Comparison of ENCODE assay signal across 29 cellular contexts in genomic region chr2:97723156-97724072, GRCh38. TPM values are rescaled to one million over a fixed set of nuclear protein-coding genes. Genes with fewer than 3 reads are reported as not detected.
A peak's percentile ranks its signal among the peaks of the same experiment; 100 is the strongest.
DNase-seq lines count a peak whose midpoint lies in the region; ATAC-seq and TF ChIP-seq lines count a peak whose summit lies in the region.
"Had no signal": no experiment of that assay in that cellular context is flagged by ENCODE, and none has a peak within 500 bp of the region (broad histone marks: within the 10 kb centered on the region; RNA-seq: fewer than 3 reads in every experiment).

No MANE protein-coding gene starts in this region.

- no peak overlapping the region for H3K4me3 Mint-ChIP-seq in activated CD4-positive, alpha-beta memory T cell treated with anti-CD3 and anti-CD28 coated beads, Interleukin-2, amount 10 ng/mL, durations not matched to agents 7 days and 5 days
- no peak overlapping the region for H3K4me3 Mint-ChIP-seq in activated CD4-positive, alpha-beta memory T cell treated with anti-CD3 and anti-CD28 coated beads for 36 hours
- no peak overlapping the region for H3K4me3 Mint-ChIP-seq in CD4-positive, alpha-beta T cell
- H3K4me3 Mint-ChIP-seq in central memory CD8-positive, alpha-beta T cell, result peak overlapping the region; percentile 40
- H3K4me3 Mint-ChIP-seq: T-helper 2 cell treated with Interferon-gamma antibody and Interleukin-4, amounts not matched to agents 5 μg/mL and 100 μg/mL, for 36 hours had no signal

- intact Hi-C loops in activated CD4-positive, alpha-beta memory T cell treated with anti-CD3 and anti-CD28 coated beads for 36 hours (cut with micrococcal nuclease), result no loop called here
- intact Hi-C loops in CD4-positive, alpha-beta T cell (cut with DNase I, micrococcal nuclease), result no loop called here

- H3K4me3 ChIP-seq in osteoblast (ENCODE audit: insufficient read depth, low read length), result no peak overlapping the region
- H3K4me3 ChIP-seq: heart left ventricle, SK-N-MC, thyroid gland had no signal

- no peak for ATAC-seq in CD4-positive, alpha-beta T cell (ENCODE audit: poor library complexity)
- no peak for ATAC-seq in central memory CD8-positive, alpha-beta T cell (replicated peaks; ENCODE audit: extremely low read depth, poor library complexity, severe bottlenecking)
- no peak for ATAC-seq in GM21367 (IDR thresholded peaks at IDR 0.05; ENCODE audit: unreplicated experiment)
- ATAC-seq: HCT116, heart left ventricle, Panc1 had no signal

- no peak overlapping the region for H3K27ac ChIP-seq in CD4-positive, alpha-beta T cell (ENCODE audit: low read depth, low read length)
- H3K27ac ChIP-seq in osteoblast (ENCODE audit: low read depth, low read length), result no peak overlapping the region
- H3K27ac ChIP-seq: heart left ventricle, neutrophil, SK-N-MC, thyroid gland, VCaP had no signal

- H3K36me3 ChIP-seq in osteoblast (ENCODE audit: insufficient read depth, low read length), result no peaks in the 10 kb centered on the region
- H3K36me3 ChIP-seq: heart left ventricle, neutrophil, thyroid gland had no signal

- H3K4me2 ChIP-seq in osteoblast (ENCODE audit: insufficient read depth, low read length), result no peak overlapping the region

- H4K20me1 ChIP-seq in osteoblast (ENCODE audit: insufficient read depth, low read length), result no peaks in the 10 kb centered on the region

- CTCF ChIA-PET in activated CD4-positive, alpha-beta memory T cell treated with anti-CD3 and anti-CD28 coated beads, Interleukin-2, amount 10 ng/mL, durations not matched to agents 7 days and 5 days (lab: Charles Lee), result interaction anchor here (0.6 kb wide), 2 partner anchors 17 to 24 kb away, joined by 3 read pairs; no protein-coding TSS in a partner anchor
- CTCF ChIA-PET in activated CD4-positive, alpha-beta memory T cell treated with anti-CD3 and anti-CD28 coated beads for 36 hours (lab: Charles Lee), result interaction anchor here (1.9 kb wide), 1 partner anchor 10 kb away, joined by 5 read pairs; the partner anchor contains the start of gene ZAP70
- CTCF ChIA-PET in CD4-positive, alpha-beta T cell (lab: Charles Lee), result interaction anchor here (1.6 kb wide), 1 partner anchor 23 kb away, joined by 4 read pairs; no protein-coding TSS in a partner anchor

- POLR2A ChIA-PET in activated CD4-positive, alpha-beta memory T cell treated with anti-CD3 and anti-CD28 coated beads, Interleukin-2, amount 10 ng/mL, durations not matched to agents 7 days and 5 days (lab: Charles Lee), result interaction anchor here (0.8 to 1.7 kb wide), 2 partner anchors 9 to 16 kb away, joined by 3 read pairs; no protein-coding TSS in a partner anchor
- POLR2A ChIA-PET in activated CD4-positive, alpha-beta memory T cell treated with anti-CD3 and anti-CD28 coated beads for 36 hours (lab: Charles Lee), result no interaction called here
- POLR2A ChIA-PET in CD4-positive, alpha-beta T cell (lab: Charles Lee), result interaction anchor here (1.2 kb wide), 1 partner anchor 10 kb away, joined by 3 read pairs; the partner anchor contains the start of gene ZAP70

- H3K79me2 ChIP-seq in osteoblast (ENCODE audit: insufficient read depth, low read length), result no peaks in the 10 kb centered on the region

- no peaks in the 10 kb centered on the region for H3K27me3 Mint-ChIP-seq in activated CD4-positive, alpha-beta memory T cell treated with anti-CD3 and anti-CD28 coated beads, Interleukin-2, amount 10 ng/mL, durations not matched to agents 7 days and 5 days
- H3K27me3 Mint-ChIP-seq in activated CD4-positive, alpha-beta memory T cell treated with anti-CD3 and anti-CD28 coated beads for 36 hours, result no peaks in the 10 kb centered on the region
- H3K27me3 Mint-ChIP-seq in CD4-positive, alpha-beta T cell, result no peaks in the 10 kb centered on the region
- no peaks in the 10 kb centered on the region for H3K27me3 Mint-ChIP-seq in central memory CD8-positive, alpha-beta T cell

- no peak for DNase-seq in activated CD4-positive, alpha-beta memory T cell treated with anti-CD3 and anti-CD28 coated beads, Interleukin-2, amount 10 ng/mL, durations not matched to agents 7 days and 5 days
- no peak for DNase-seq in activated CD4-positive, alpha-beta memory T cell treated with anti-CD3 and anti-CD28 coated beads for 36 hours
- DNase-seq in CD4-positive, alpha-beta T cell, result no peak
- no peak for DNase-seq in central memory CD8-positive, alpha-beta T cell (ENCODE audit: low spot score in 2 of 2)
- DNase-seq in osteoblast (ENCODE audit: insufficient read length, low spot score, missing footprints) (peak; percentile 79), RPMI8226 (no peak), GOT3 (lab: John Stamatoyannopoulos, UW) (no peak)
- DNase-seq: activated CD4-positive, alpha-beta T cell treated with anti-CD3 and anti-CD28 coated beads, Interleukin-2, amount 50 U/mL, for 48 hours; activated naive CD4-positive, alpha-beta T cell treated with Interleukin-2 at 50 U/mL for 16 hours; activated T-cell treated with anti-CD3 and anti-CD28 coated beads, Interleukin-2, amount 50 U/mL, for 1 hour; central memory CD4-positive, alpha-beta T cell; DMS153; GDM1; NCI-H1417 treated with DMSO at 0.1 percent for 48 hours; small intestine; stimulated activated naive CD4-positive, alpha-beta T cell; thyroid gland had no signal

- peaks cover 95% of the 10 kb centered on the region for H3K36me3 Mint-ChIP-seq in activated CD4-positive, alpha-beta memory T cell treated with anti-CD3 and anti-CD28 coated beads, Interleukin-2, amount 10 ng/mL, durations not matched to agents 7 days and 5 days (ENCODE audit: low read depth)
- peaks cover 69% of the 10 kb centered on the region for H3K36me3 Mint-ChIP-seq in activated CD4-positive, alpha-beta memory T cell treated with anti-CD3 and anti-CD28 coated beads for 36 hours
- peaks cover 89% of the 10 kb centered on the region for H3K36me3 Mint-ChIP-seq in CD4-positive, alpha-beta T cell (ENCODE audit: low read depth)
- peaks cover 75% of the 10 kb centered on the region for H3K36me3 Mint-ChIP-seq in central memory CD8-positive, alpha-beta T cell (ENCODE audit: insufficient read depth)

- no peaks in the 10 kb centered on the region for H3K27me3 ChIP-seq in CD4-positive, alpha-beta T cell (ENCODE audit: control insufficient read depth, insufficient read depth, low read length)
- peaks cover 3% of the 10 kb centered on the region for H3K27me3 ChIP-seq in osteoblast (ENCODE audit: insufficient read depth, low read length)
- H3K27me3 ChIP-seq: heart left ventricle, thyroid gland had no signal

- H3K4me1 ChIP-seq in osteoblast (ENCODE audit: insufficient read depth, low read length), result no peaks in the 10 kb centered on the region
- H3K4me1 ChIP-seq: thyroid gland had no signal

- no peaks in the 10 kb centered on the region for H3K9me3 Mint-ChIP-seq in activated CD4-positive, alpha-beta memory T cell treated with anti-CD3 and anti-CD28 coated beads, Interleukin-2, amount 10 ng/mL, durations not matched to agents 7 days and 5 days
- no peaks in the 10 kb centered on the region for H3K9me3 Mint-ChIP-seq in activated CD4-positive, alpha-beta memory T cell treated with anti-CD3 and anti-CD28 coated beads for 36 hours
- no peaks in the 10 kb centered on the region for H3K9me3 Mint-ChIP-seq in CD4-positive, alpha-beta T cell
- no peaks in the 10 kb centered on the region for H3K9me3 Mint-ChIP-seq in central memory CD8-positive, alpha-beta T cell

- no peaks in the 10 kb centered on the region for H3K9me3 ChIP-seq in CD4-positive, alpha-beta T cell (ENCODE audit: control insufficient read depth, low read length)
- no peaks in the 10 kb centered on the region for H3K9me3 ChIP-seq in osteoblast (ENCODE audit: low read depth, low read length)
- H3K9me3 ChIP-seq: neutrophil, thyroid gland had no signal

- no peak overlapping the region for H2AFZ ChIP-seq in osteoblast (ENCODE audit: low read length)

- peaks cover 78% of the 10 kb centered on the region for H3K4me1 Mint-ChIP-seq in activated CD4-positive, alpha-beta memory T cell treated with anti-CD3 and anti-CD28 coated beads, Interleukin-2, amount 10 ng/mL, durations not matched to agents 7 days and 5 days
- H3K4me1 Mint-ChIP-seq in activated CD4-positive, alpha-beta memory T cell treated with anti-CD3 and anti-CD28 coated beads for 36 hours (ENCODE audit: low read depth), result peaks cover 73% of the 10 kb centered on the region
- peaks cover 84% of the 10 kb centered on the region for H3K4me1 Mint-ChIP-seq in CD4-positive, alpha-beta T cell (ENCODE audit: low read depth)
- peaks cover 86% of the 10 kb centered on the region for H3K4me1 Mint-ChIP-seq in central memory CD8-positive, alpha-beta T cell

- peak overlapping the region; percentile 7 for H3K27ac Mint-ChIP-seq in activated CD4-positive, alpha-beta memory T cell treated with anti-CD3 and anti-CD28 coated beads, Interleukin-2, amount 10 ng/mL, durations not matched to agents 7 days and 5 days
- no peak overlapping the region for H3K27ac Mint-ChIP-seq in activated CD4-positive, alpha-beta memory T cell treated with anti-CD3 and anti-CD28 coated beads for 36 hours
- peak overlapping the region; percentile 80 for H3K27ac Mint-ChIP-seq in CD4-positive, alpha-beta T cell
- H3K27ac Mint-ChIP-seq in central memory CD8-positive, alpha-beta T cell (ENCODE audit: low read depth), result peak overlapping the region; percentile 64
- H3K27ac Mint-ChIP-seq: T-helper 2 cell treated with Interferon-gamma antibody and Interleukin-4, amounts not matched to agents 5 μg/mL and 100 μg/mL, for 36 hours had no signal

- TF ChIP-seq CTCF in CD4-positive, alpha-beta T cell (IDR thresholded peaks at IDR 0.05), result no peak
- no peak for TF ChIP-seq CTCF in osteoblast (IDR thresholded peaks at IDR 0.05; ENCODE audit: extremely low read depth, low read depth, low read length)

RNA-seq across cellular contexts. Expression of gene ZAP70, which starts 10.0 kb away (rescaled TPM):
- total RNA-seq in activated CD4-positive, alpha-beta memory T cell treated with anti-CD3 and anti-CD28 coated beads, Interleukin-2, amount 10 ng/mL, durations not matched to agents 7 days and 5 days, result 100 to 1,000 TPM; 283 TPM
- 100 to 1,000 TPM; 160 to 166 TPM for total RNA-seq in activated CD4-positive, alpha-beta memory T cell treated with anti-CD3 and anti-CD28 coated beads for 36 hours
- total RNA-seq in CD4-positive, alpha-beta T cell, result 100 to 1,000 TPM; 440 to 470 TPM
- under 0.01 TPM in 2 replicates for total RNA-seq in osteoblast
- total RNA-seq: epithelial cell of proximal tubule, fibroblast of villous mesenchyme, MCF 10A, NCI-H460 had no signal

RNA-seq across cellular contexts. Expression of gene C2orf92, which starts 53.9 kb away (rescaled TPM):
- 10 to 100 TPM in 1 of 2 experiments, 1 to 10 TPM in 1; 9.8 to 12.4 TPM for total RNA-seq in activated CD4-positive, alpha-beta memory T cell treated with anti-CD3 and anti-CD28 coated beads, Interleukin-2, amount 10 ng/mL, durations not matched to agents 7 days and 5 days
- total RNA-seq in activated CD4-positive, alpha-beta memory T cell treated with anti-CD3 and anti-CD28 coated beads for 36 hours, result 1 to 10 TPM; 4.5 to 4.8 TPM
- 10 to 100 TPM; 12.4 to 13.4 TPM for total RNA-seq in CD4-positive, alpha-beta T cell
- total RNA-seq in osteoblast, result 2.5 and 3.2 TPM in 2 replicates

RNA-seq across cellular contexts. Expression of gene ACTR1B, which starts 59.6 kb away (rescaled TPM):
- 10 to 100 TPM; 97.3 to 98.8 TPM for total RNA-seq in activated CD4-positive, alpha-beta memory T cell treated with anti-CD3 and anti-CD28 coated beads, Interleukin-2, amount 10 ng/mL, durations not matched to agents 7 days and 5 days
- total RNA-seq in activated CD4-positive, alpha-beta memory T cell treated with anti-CD3 and anti-CD28 coated beads for 36 hours, result 100 to 1,000 TPM; 113 to 114 TPM
- total RNA-seq in CD4-positive, alpha-beta T cell, result 10 to 100 TPM; 89.5 to 92.8 TPM
- total RNA-seq in osteoblast, result 44.9 and 53.6 TPM in 2 replicates

Comparison
In these comparisons a context has a peak if more than half of its experiments do, and no peak if none do; other contexts are left out.
1. RNA of gene ZAP70, which starts 10.0 kb away (total RNA-seq): 440 to 470 TPM in CD4-positive, alpha-beta T cell, 283 TPM in activated CD4-positive, alpha-beta memory T cell treated with anti-CD3 and anti-CD28 coated beads, Interleukin-2, amount 10 ng/mL, durations not matched to agents 7 days and 5 days and 160 to 166 TPM in activated CD4-positive, alpha-beta memory T cell treated with anti-CD3 and anti-CD28 coated beads for 36 hours; under 0.01 TPM in osteoblast; every median in the first group is over 100 times any median in the second.